Comparison of ENCODE assay signal across 9 cellular contexts in genomic region chr5:41835625-41836024, GRCh38. TPM values are rescaled to one million over a fixed set of nuclear protein-coding genes. Genes with fewer than 3 reads are reported as not detected.
DNase-seq lines count a peak whose midpoint lies in the region; ATAC-seq and TF ChIP-seq lines count a peak whose summit lies in the region.
"Had no signal": no experiment of that assay in that cellular context is flagged by ENCODE, and none has a peak within 500 bp of the region (broad histone marks: within the 10 kb centered on the region; RNA-seq: fewer than 3 reads in every experiment).

No MANE protein-coding gene starts in this region.

- intact Hi-C loops in head of caudate nucleus (cut with DNase I) (no loop called here), gastrocnemius medialis (cut with DNase I; ENCODE audit: low total_unique reads) (loop anchor here (1.0 to 2.0 kb wide), 2 partner anchors 69 to 187 kb away; partner anchors contain the start of gene RIMOC1), esophagus squamous epithelium (cut with DNase I) (no loop called here)

- peak overlapping the region; percentile 70 to 86 (median 74) for H3K27ac ChIP-seq in gastrocnemius medialis
- no peak overlapping the region for H3K27ac ChIP-seq in esophagus squamous epithelium
- H3K27ac ChIP-seq: 22Rv1 had no signal

- H3K27me3 ChIP-seq in gastrocnemius medialis (no peaks in the 10 kb centered on the region), esophagus squamous epithelium (no peaks in the 10 kb centered on the region)

- H3K9me3 ChIP-seq in gastrocnemius medialis (no peaks in the 10 kb centered on the region), esophagus squamous epithelium (no peaks in the 10 kb centered on the region)

- no peak overlapping the region for H3K4me3 ChIP-seq in gastrocnemius medialis
- no peak overlapping the region for H3K4me3 ChIP-seq in esophagus squamous epithelium

- H3K36me3 ChIP-seq in gastrocnemius medialis (peaks cover 0 to 26% of the 10 kb centered on the region in 2 donors), esophagus squamous epithelium (peaks cover 0 to 62% (median 4%) of the 10 kb centered on the region in 3 donors)

- in situ Hi-C loops in gastrocnemius medialis (cut with MboI; ENCODE audit: low sequenced_read_pairs in 4 of 4), result loop anchor here in 3 of 4 donors (10.0 to 25.0 kb wide), 2 partner anchors 561 to 923 kb away; partner anchors contain the start of gene C7 (in 3 of the 3)

- TF ChIP-seq CTCF in gastrocnemius medialis (IDR thresholded peaks at IDR 0.05 in 4 of 5, conservative IDR thresholded peaks at IDR 0.05 in 1 of 5), result no peak
- TF ChIP-seq CTCF in esophagus squamous epithelium (IDR thresholded peaks at IDR 0.05), result no peak

- WGBS in esophagus squamous epithelium, 2 donors, result 38 to 100% methylated on average over 1 to 3 of the region's 3 CpGs

- H3K4me1 ChIP-seq in gastrocnemius medialis (peaks cover 11 to 13% of the 10 kb centered on the region in 2 donors), esophagus squamous epithelium (peaks cover 0 to 10% (median 0%) of the 10 kb centered on the region in 3 donors)

- peak in 1 of 2 donors; percentile 22 for TF ChIP-seq POLR2A in gastrocnemius medialis (IDR thresholded peaks at IDR 0.05)
- TF ChIP-seq POLR2A in esophagus squamous epithelium (IDR thresholded peaks at IDR 0.05), result no peak

- DNase-seq in DMS53 (lab: John Stamatoyannopoulos, UW), result peak; percentile 41
- no peak for DNase-seq in DMS53 treated with DMSO at 0.1 percent for 48 hours (lab: John Stamatoyannopoulos, UW; ENCODE audit: unreplicated experiment)
- peak; percentile 5 for DNase-seq in SW480 (ENCODE audit: low spot score)
- DNase-seq in head of caudate nucleus, result peak in 40 of 42 donors; percentile 33 to 85 (median 62)
- peak; percentile 72 to 81 for DNase-seq in gastrocnemius medialis
- no peak for DNase-seq in effector CD8-positive, alpha-beta T cell (lab: John Stamatoyannopoulos, UW)
- no peak for DNase-seq in esophagus squamous epithelium (lab: John Stamatoyannopoulos, UW)

- peak; percentile 99 to 100 for ATAC-seq in gastrocnemius medialis
- ATAC-seq in GM18520 (IDR thresholded peaks at IDR 0.05; ENCODE audit: unreplicated experiment), result no peak

RNA-seq across cellular contexts. Expression of gene OXCT1, which starts 34.6 kb away (rescaled TPM):
- total RNA-seq in gastrocnemius medialis (10 to 100 TPM in 3 of 4 donors, 1 to 10 TPM in 1; 9.4 to 45.4 (median 20.5) TPM), esophagus squamous epithelium (10 to 100 TPM; 20.3 to 27.3 (median 23.4) TPM)

Comparison
In these comparisons a context has a peak if more than half of its experiments do, and no peak if none do; other contexts are left out.
1. DNase-seq: peak in DMS53 (single experiment), SW480 (single experiment), head of caudate nucleus (40 of 42) and gastrocnemius medialis (2 of 2); none in DMS53 treated with DMSO at 0.1 percent for 48 hours (single experiment), effector CD8-positive, alpha-beta T cell (single experiment) and esophagus squamous epithelium (single experiment).
2. H3K27ac ChIP-seq: peak in gastrocnemius medialis (4 of 4); none in esophagus squamous epithelium (0 of 4).